In the genomic region with DNA sequence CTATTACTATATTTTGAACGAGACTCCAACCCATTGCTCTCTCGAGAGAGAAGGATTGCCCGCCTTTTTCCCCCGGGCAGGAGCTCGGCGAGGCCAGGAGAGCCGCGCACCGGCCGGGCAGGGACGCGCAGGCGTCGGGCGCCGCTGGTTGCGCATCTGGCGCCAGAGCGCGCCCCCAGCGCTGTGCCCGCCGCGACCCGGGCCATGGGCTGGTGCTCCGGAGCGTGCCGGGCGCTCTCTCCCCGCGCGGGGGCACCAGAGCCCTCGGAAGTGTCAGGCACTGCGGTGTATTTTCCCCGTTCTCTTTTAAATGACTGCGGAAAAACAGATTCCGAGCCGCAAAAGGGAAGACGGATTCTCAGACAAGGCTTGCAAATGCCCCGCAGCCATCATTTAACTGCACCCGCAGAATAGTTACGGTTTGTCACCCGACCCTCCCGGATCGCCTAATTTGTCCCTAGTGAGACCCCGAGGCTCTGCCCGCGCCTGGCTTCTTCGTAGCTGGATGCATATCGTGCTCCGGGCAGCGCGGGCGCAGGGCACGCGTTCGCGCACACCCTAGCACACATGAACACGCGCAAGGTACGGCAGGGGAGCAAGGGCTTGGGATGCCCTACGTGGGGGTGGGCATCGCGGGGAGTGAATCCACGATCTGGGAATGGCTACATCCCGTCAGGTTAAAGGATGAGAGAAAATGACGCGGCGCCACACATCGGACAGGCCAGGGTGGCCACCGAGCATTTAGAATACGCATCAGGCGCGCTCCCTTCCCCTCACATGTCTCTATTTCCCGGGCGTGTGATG, we compare ENCODE assay signal across 8 cellular contexts. TPM values are rescaled to one million over a fixed set of nuclear protein-coding genes. Genes with fewer than 3 reads are reported as not detected.
DNase-seq lines count a peak whose midpoint lies in the region; ATAC-seq and TF ChIP-seq lines count a peak whose summit lies in the region.

No MANE protein-coding gene starts in this region.

- no peak overlapping the region for H3K9ac ChIP-seq in HUES64 (ENCODE audit: low read depth, low read length)

- no peaks in the 10 kb centered on the region for H3K36me3 ChIP-seq in HUES64 (ENCODE audit: insufficient read depth, low read length)

- no peak overlapping the region for H3K27ac ChIP-seq in HUES64 (ENCODE audit: low read depth, low read length)
- H3K27ac ChIP-seq in cingulate gyrus (ENCODE audit: low read depth, low read length) = peak overlapping the region; percentile 96
- peak overlapping the region; percentile 94 for H3K27ac ChIP-seq in layer of hippocampus (ENCODE audit: low read depth, low read length)

- H3K27me3 ChIP-seq in HUES64 (ENCODE audit: insufficient read depth, low read length) (peaks cover 74% of the 10 kb centered on the region), layer of hippocampus (ENCODE audit: control insufficient read depth, insufficient read depth, low read length) (no peaks in the 10 kb centered on the region)

- peaks cover 5% of the 10 kb centered on the region; the same call in 1 of the 2 replicates for H3K4me1 ChIP-seq in HUES64 (ENCODE audit: insufficient read depth, low read length)

- no peaks in the 10 kb centered on the region for H3K9me3 ChIP-seq in HUES64 (ENCODE audit: insufficient read depth, low read depth, low read length)

- under 1% methylated on average over 76 of the region's 76 CpGs for WGBS in HUES64

- DNase-seq in DMS114 treated with DMSO at 0.1 percent for 48 hours (lab: John Stamatoyannopoulos, UW; ENCODE audit: unreplicated experiment) (peak; percentile 12), mesenteric fat pad (ENCODE audit: low spot score) (no peak)
- peak; percentile 50 for DNase-seq in stimulated activated CD4-positive, alpha-beta T cell treated with anti-CD3 and anti-CD28 coated beads, Interleukin-1b, Interleukin-23, amount 100 ng/mL, for 48 hours

- peak overlapping the region; percentile 51 for H3K4me3 ChIP-seq in HUES64 (ENCODE audit: low read length)

- ATAC-seq in GM21381 (IDR thresholded peaks at IDR 0.05; ENCODE audit: unreplicated experiment) (peak; percentile 70), SK-N-SH treated with all-trans-retinoic acid at 6 μM for 48 hours (peak; percentile 95)

TF ChIP-seq in SK-N-SH treated with all-trans-retinoic acid at 6 μM for 48 hours, 23 proteins besides CTCF, POLR2A, EP300 and RAD21:
- TF ChIP-seq ZFP30 (CRISPR knock-in tag; IDR thresholded peaks at IDR 0.05) (no peak), ZNF8 (CRISPR knock-in tag; IDR thresholded peaks at IDR 0.05) (no peak), ISL1 (CRISPR knock-in tag; IDR thresholded peaks at IDR 0.05) (no peak), ESRRG (CRISPR knock-in tag; IDR thresholded peaks at IDR 0.05) (no peak), TCF4 (CRISPR knock-in tag; IDR thresholded peaks at IDR 0.05; ENCODE audit: borderline replicate concordance) (no peak), RARB (CRISPR knock-in tag; IDR thresholded peaks at IDR 0.05) (no peak), ZNF70 (CRISPR knock-in tag; IDR thresholded peaks at IDR 0.05) (no peak), CSDC2 (CRISPR knock-in tag; IDR thresholded peaks at IDR 0.05) (no peak), ZNF565 (CRISPR knock-in tag; conservative IDR thresholded peaks at IDR 0.05; ENCODE audit: low read depth) (no peak), OSR1 (CRISPR knock-in tag; IDR thresholded peaks at IDR 0.05) (no peak), ARNTL (CRISPR knock-in tag; IDR thresholded peaks at IDR 0.05; ENCODE audit: borderline replicate concordance, low read depth) (no peak), SNAI2 (CRISPR knock-in tag; IDR thresholded peaks at IDR 0.05) (no peak), GLIS3 (CRISPR knock-in tag; IDR thresholded peaks at IDR 0.05) (no peak), PPARA (CRISPR knock-in tag; IDR thresholded peaks at IDR 0.05; ENCODE audit: borderline replicate concordance) (no peak)
- TF ChIP-seq, protein P1, sequence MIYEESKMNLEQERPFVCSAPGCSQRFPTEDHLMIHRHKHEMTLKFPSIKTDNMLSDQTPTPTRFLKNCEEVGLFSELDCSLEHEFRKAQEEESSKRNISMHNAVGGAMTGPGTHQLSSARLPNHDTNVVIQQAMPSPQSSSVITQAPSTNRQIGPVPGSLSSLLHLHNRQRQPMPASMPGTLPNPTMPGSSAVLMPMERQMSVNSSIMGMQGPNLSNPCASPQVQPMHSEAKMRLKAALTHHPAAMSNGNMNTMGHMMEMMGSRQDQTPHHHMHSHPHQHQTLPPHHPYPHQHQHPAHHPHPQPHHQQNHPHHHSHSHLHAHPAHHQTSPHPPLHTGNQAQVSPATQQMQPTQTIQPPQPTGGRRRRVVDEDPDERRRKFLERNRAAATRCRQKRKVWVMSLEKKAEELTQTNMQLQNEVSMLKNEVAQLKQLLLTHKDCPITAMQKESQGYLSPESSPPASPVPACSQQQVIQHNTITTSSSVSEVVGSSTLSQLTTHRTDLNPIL (CRISPR knock-in tag; IDR thresholded peaks at IDR 0.05; ENCODE audit: low read depth) = no peak
- TF ChIP-seq, protein P2, sequence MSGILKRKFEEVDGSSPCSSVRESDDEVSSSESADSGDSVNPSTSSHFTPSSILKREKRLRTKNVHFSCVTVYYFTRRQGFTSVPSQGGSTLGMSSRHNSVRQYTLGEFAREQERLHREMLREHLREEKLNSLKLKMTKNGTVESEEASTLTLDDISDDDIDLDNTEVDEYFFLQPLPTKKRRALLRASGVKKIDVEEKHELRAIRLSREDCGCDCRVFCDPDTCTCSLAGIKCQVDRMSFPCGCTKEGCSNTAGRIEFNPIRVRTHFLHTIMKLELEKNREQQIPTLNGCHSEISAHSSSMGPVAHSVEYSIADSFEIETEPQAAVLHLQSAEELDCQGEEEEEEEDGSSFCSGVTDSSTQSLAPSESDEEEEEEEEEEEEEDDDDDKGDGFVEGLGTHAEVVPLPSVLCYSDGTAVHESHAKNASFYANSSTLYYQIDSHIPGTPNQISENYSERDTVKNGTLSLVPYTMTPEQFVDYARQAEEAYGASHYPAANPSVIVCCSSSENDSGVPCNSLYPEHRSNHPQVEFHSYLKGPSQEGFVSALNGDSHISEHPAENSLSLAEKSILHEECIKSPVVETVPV (CRISPR knock-in tag; IDR thresholded peaks at IDR 0.05) = no peak
- TF ChIP-seq, protein P3, sequence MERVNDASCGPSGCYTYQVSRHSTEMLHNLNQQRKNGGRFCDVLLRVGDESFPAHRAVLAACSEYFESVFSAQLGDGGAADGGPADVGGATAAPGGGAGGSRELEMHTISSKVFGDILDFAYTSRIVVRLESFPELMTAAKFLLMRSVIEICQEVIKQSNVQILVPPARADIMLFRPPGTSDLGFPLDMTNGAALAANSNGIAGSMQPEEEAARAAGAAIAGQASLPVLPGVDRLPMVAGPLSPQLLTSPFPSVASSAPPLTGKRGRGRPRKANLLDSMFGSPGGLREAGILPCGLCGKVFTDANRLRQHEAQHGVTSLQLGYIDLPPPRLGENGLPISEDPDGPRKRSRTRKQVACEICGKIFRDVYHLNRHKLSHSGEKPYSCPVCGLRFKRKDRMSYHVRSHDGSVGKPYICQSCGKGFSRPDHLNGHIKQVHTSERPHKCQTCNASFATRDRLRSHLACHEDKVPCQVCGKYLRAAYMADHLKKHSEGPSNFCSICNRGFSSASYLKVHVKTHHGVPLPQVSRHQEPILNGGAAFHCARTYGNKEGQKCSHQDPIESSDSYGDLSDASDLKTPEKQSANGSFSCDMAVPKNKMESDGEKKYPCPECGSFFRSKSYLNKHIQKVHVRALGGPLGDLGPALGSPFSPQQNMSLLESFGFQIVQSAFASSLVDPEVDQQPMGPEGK (CRISPR knock-in tag; IDR thresholded peaks at IDR 0.05; ENCODE audit: borderline replicate concordance) = no peak
- TF ChIP-seq, protein P4, sequence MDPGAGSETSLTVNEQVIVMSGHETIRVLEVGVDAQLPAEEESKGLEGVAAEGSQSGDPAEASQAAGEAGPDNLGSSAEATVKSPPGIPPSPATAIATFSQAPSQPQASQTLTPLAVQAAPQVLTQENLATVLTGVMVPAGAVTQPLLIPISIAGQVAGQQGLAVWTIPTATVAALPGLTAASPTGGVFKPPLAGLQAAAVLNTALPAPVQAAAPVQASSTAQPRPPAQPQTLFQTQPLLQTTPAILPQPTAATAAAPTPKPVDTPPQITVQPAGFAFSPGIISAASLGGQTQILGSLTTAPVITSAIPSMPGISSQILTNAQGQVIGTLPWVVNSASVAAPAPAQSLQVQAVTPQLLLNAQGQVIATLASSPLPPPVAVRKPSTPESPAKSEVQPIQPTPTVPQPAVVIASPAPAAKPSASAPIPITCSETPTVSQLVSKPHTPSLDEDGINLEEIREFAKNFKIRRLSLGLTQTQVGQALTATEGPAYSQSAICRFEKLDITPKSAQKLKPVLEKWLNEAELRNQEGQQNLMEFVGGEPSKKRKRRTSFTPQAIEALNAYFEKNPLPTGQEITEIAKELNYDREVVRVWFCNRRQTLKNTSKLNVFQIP (CRISPR knock-in tag; IDR thresholded peaks at IDR 0.05; ENCODE audit: borderline replicate concordance, low read depth) = no peak

RNA-seq across cellular contexts. Expression of a gene that starts 1.1 kb away (rescaled TPM):
- polyA plus RNA-seq in HUES64 (2013, experiment 1 of 2) = 1.5 TPM
- polyA plus RNA-seq in HUES64 (2013, experiment 2 of 2) = 3.0 TPM
- 14.4 TPM for total RNA-seq in mesenteric fat pad
